In genomic region chr11:114159802-114160588, GRCh38 we compare ENCODE assay signal across 1 cellular context.
TF ChIP-seq lines count a peak whose summit lies in the region.

No MANE protein-coding gene starts in this region.

TF ChIP-seq in HCT116, 20 proteins besides CTCF, POLR2A, EP300 and RAD21 (continued from another document):
- TF ChIP-seq REST (IDR thresholded peaks at IDR 0.05; ENCODE audit: low read depth) = no peak
- no peak for TF ChIP-seq FOSL1 (IDR thresholded peaks at IDR 0.05; ENCODE audit: low read depth)
- peak; percentile 24 for TF ChIP-seq TCF7L2 (IDR thresholded peaks at IDR 0.05; ENCODE audit: borderline replicate concordance, extremely low read depth, insufficient read depth, insufficient read length)
- no peak for TF ChIP-seq ZNF274 (IDR thresholded peaks at IDR 0.05; ENCODE audit: low read depth, low read length)
- no peak for TF ChIP-seq EZH2phosphoT487 (IDR thresholded peaks at IDR 0.05; ENCODE audit: borderline replicate concordance)
- peak; percentile 72 for TF ChIP-seq POLR2AphosphoS5 (IDR thresholded peaks at IDR 0.05; ENCODE audit: low read depth, low read length)
- no peak; the same call in 1 of the 2 replicates for TF ChIP-seq CEBPB (IDR thresholded peaks at IDR 0.05; ENCODE audit: low read depth)
- TF ChIP-seq SIN3A (IDR thresholded peaks at IDR 0.05; ENCODE audit: low read depth) = no peak
- TF ChIP-seq EGR1 (IDR thresholded peaks at IDR 0.05; ENCODE audit: low read depth) = no peak
- no peak; the same call in 1 of the 2 replicates for TF ChIP-seq JUND (IDR thresholded peaks at IDR 0.05)
- no peak for TF ChIP-seq ELF1 (IDR thresholded peaks at IDR 0.05; ENCODE audit: borderline replicate concordance, low read depth)
- no peak for TF ChIP-seq CBX3 (IDR thresholded peaks at IDR 0.05; ENCODE audit: low read depth)
- TF ChIP-seq ZFX (IDR thresholded peaks at IDR 0.05) = no peak
- no peak for TF ChIP-seq YY1 (IDR thresholded peaks at IDR 0.05; ENCODE audit: extremely low read depth, insufficient replicate concordance, low read depth, low read length)
- peak; percentile 66; the same call in 1 of the 2 replicates for TF ChIP-seq SP1 (IDR thresholded peaks at IDR 0.05; ENCODE audit: low read depth)
- TF ChIP-seq EZH2 (IDR thresholded peaks at IDR 0.05) = no peak
TF ChIP-seq in HCT116: peak in this region for 5.
